14 cellular contexts compared by ENCODE assay signal in the genomic region with DNA sequence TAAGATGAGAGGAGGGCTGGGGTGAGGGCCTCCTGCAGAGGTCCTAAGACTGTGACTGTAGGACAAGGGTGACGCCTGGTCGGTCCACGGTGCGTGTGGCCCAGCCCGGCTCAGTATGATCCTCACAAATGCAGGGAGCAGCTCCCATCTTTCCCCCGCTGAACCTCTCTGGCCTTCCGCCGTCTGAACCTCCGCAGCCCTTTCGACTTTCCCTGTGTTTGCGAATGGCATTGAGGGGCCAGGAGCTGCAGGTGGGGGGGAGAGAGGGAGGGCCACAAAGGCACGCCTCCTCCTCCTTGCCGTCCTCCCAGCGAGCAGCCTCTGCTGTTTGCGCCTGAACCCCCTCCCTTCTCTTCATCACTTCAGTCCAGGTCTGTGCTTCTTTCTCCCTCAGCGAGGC.
DNase-seq lines count a peak whose midpoint lies in the region; TF ChIP-seq lines count a peak whose summit lies in the region.
"Had no signal": no experiment of that assay in that cellular context is flagged by ENCODE, and none has a peak within 500 bp of the region (broad histone marks: within the 10 kb centered on the region; RNA-seq: fewer than 3 reads in every experiment).

No MANE protein-coding gene starts in this region.

- peak overlapping the region; percentile 78 for H3K4me2 ChIP-seq in BLaER1
- H3K4me2 ChIP-seq in neuronal stem cell (ENCODE audit: insufficient read depth, low read length, poor library complexity, severe bottlenecking) = no peak overlapping the region

- no peak overlapping the region for H2BK120ac ChIP-seq in neuronal stem cell (ENCODE audit: low read depth, low read length)

- H2BK5ac ChIP-seq in neuronal stem cell (ENCODE audit: low read length) = no peak overlapping the region

- no peaks in the 10 kb centered on the region for H3K9me3 Mint-ChIP-seq in chondrocyte (ENCODE audit: low read depth)
- H3K9me3 Mint-ChIP-seq: CD4-positive, alpha-beta T cell had no signal

- H3K36me3 Mint-ChIP-seq in chondrocyte (ENCODE audit: low read depth) = no peaks in the 10 kb centered on the region
- H3K36me3 Mint-ChIP-seq: IgD-negative memory B cell had no signal

- H3K4me1 ChIP-seq in BLaER1 (peaks cover 100% of the 10 kb centered on the region), neuronal stem cell (ENCODE audit: control insufficient read depth in 2 of 2, insufficient read depth in 1 of 2, low read depth in 1 of 2, low read length in 2 of 2) (peaks cover 0 to 5% of the 10 kb centered on the region in 2 donors)

- TF ChIP-seq CTCF in chondrocyte (IDR thresholded peaks at IDR 0.05) = no peak

- H3K27ac ChIP-seq in BLaER1 (peak overlapping the region; percentile 81), neuronal stem cell (replicated peaks; ENCODE audit: low read length) (no peak overlapping the region)
- H3K27ac ChIP-seq: 22Rv1 had no signal

- peak overlapping the region; percentile 72 for H3K18ac ChIP-seq in neuronal stem cell (ENCODE audit: low read length)

- peak overlapping the region; percentile 1 for H2AK5ac ChIP-seq in neuronal stem cell (ENCODE audit: low read depth, low read length)

- H3K4ac ChIP-seq in neuronal stem cell (ENCODE audit: low read length) = no peak overlapping the region

- no peak overlapping the region for H3K4me3 Mint-ChIP-seq in chondrocyte (ENCODE audit: unreplicated experiment)
- H3K4me3 Mint-ChIP-seq: CD4-positive, alpha-beta T cell; IgD-negative memory B cell had no signal

- H2BK12ac ChIP-seq in neuronal stem cell (ENCODE audit: low read length) = no peak overlapping the region

- no peak overlapping the region for H4K8ac ChIP-seq in neuronal stem cell (ENCODE audit: low read depth, low read length)

- DNase-seq in H7 = peak; percentile 74
- peak; percentile 88 for DNase-seq in chondrocyte (ENCODE audit: low spot score)
- no peak for DNase-seq in neuronal stem cell (ENCODE audit: low spot score)
- no peak for DNase-seq in NCI-H524 treated with DMSO at 0.1 percent for 48 hours (lab: John Stamatoyannopoulos, UW)
- DNase-seq in superior temporal gyrus (ENCODE audit: extremely low spot score) = no peak
- DNase-seq in NCI-H1048 (lab: John Stamatoyannopoulos, UW) = no peak
- no peak for DNase-seq in inferior parietal cortex (ENCODE audit: extremely low spot score)
- DNase-seq: CD4-positive, alpha-beta T cell; DMS79 treated with DMSO at 0.1 percent for 48 hours; EL; GF-D8 had no signal

- peaks cover 24% of the 10 kb centered on the region for H3K27me3 Mint-ChIP-seq in chondrocyte (ENCODE audit: low read depth)

- H3K9me3 ChIP-seq in BLaER1 (peaks cover 1% of the 10 kb centered on the region), neuronal stem cell (replicated peaks in 1 of 2; ENCODE audit: control insufficient read depth in 2 of 2, insufficient read depth in 1 of 2, low read depth in 1 of 2, low read length in 2 of 2) (no peaks in the 10 kb centered on the region)

- peak overlapping the region; percentile 2 for H2BK15ac ChIP-seq in neuronal stem cell (ENCODE audit: low read length)

- no peak overlapping the region for H3K14ac ChIP-seq in neuronal stem cell (ENCODE audit: low read length)

- H2AFZ ChIP-seq in neuronal stem cell (ENCODE audit: low read length) = no peak overlapping the region

- H3K4me3 ChIP-seq in BLaER1 (0 out of 2 replicates have a peak overlapping the region, but pooled peaks have one; percentile 23), H7 (ENCODE audit: insufficient read depth, low read depth, low read length) (no peak overlapping the region), neuronal stem cell (ENCODE audit: low read length in 2 of 2) (no peak overlapping the region)

- WGBS in neuronal stem cell (ENCODE audit: extremely low coverage in 2 of 2, insufficient read length in 2 of 2, insufficient replicate concordance in 1 of 2), 2 donors = no CpG with 5 or more reads among the region's 16 CpGs

- H3K9ac ChIP-seq in BLaER1 (peak overlapping the region; percentile 30; the same call in 1 of the 2 replicates), neuronal stem cell (ENCODE audit: low read depth, low read length, poor library complexity) (no peak overlapping the region)

- H3K27me3 ChIP-seq in BLaER1 (no peaks in the 10 kb centered on the region), H7 (ENCODE audit: control insufficient read depth, insufficient read depth, low read length) (no peaks in the 10 kb centered on the region), neuronal stem cell (ENCODE audit: control insufficient read depth in 3 of 3, insufficient read depth in 3 of 3, low read depth in 1 of 3, low read length in 3 of 3) (no peaks in the 10 kb centered on the region)

- H3K27ac Mint-ChIP-seq in chondrocyte (ENCODE audit: unreplicated experiment) = no peak overlapping the region
- H3K27ac Mint-ChIP-seq: CD4-positive, alpha-beta T cell; IgD-negative memory B cell had no signal

- peaks cover 19% of the 10 kb centered on the region for H3K4me1 Mint-ChIP-seq in chondrocyte (ENCODE audit: low read depth)
- H3K4me1 Mint-ChIP-seq: IgD-negative memory B cell had no signal

- no peaks in the 10 kb centered on the region for H3K79me1 ChIP-seq in neuronal stem cell (ENCODE audit: low read depth, low read length)

- no peak overlapping the region for H4K91ac ChIP-seq in neuronal stem cell (ENCODE audit: low read depth, low read length, poor library complexity)

- H4K20me1 ChIP-seq in BLaER1 = no peaks in the 10 kb centered on the region

- no peaks in the 10 kb centered on the region for H3K36me3 ChIP-seq in BLaER1
- H3K36me3 ChIP-seq in H7 (replicated peaks; ENCODE audit: control insufficient read depth, insufficient read depth, low read length) = no peaks in the 10 kb centered on the region
- H3K36me3 ChIP-seq in neuronal stem cell (replicated peaks in 1 of 2; ENCODE audit: control insufficient read depth in 2 of 2, insufficient read depth in 2 of 2, low read length in 2 of 2) = no peaks in the 10 kb centered on the region

- no peak overlapping the region for H3K23ac ChIP-seq in neuronal stem cell (ENCODE audit: low read depth, low read length, poor library complexity)

Comparison
In these comparisons a context has a peak if more than half of its experiments do, and no peak if none do; other contexts are left out.
1. DNase-seq: peak in H7 (single experiment) and chondrocyte (single experiment); none in neuronal stem cell (single experiment), NCI-H524 treated with DMSO at 0.1 percent for 48 hours (single experiment), superior temporal gyrus (single experiment), NCI-H1048 (single experiment) and inferior parietal cortex (single experiment).